15 cellular contexts compared by ENCODE assay signal in genomic region chr3:148975277-148975676, GRCh38. TPM values are rescaled to one million over a fixed set of nuclear protein-coding genes. Genes with fewer than 3 reads are reported as not detected.
A peak's percentile ranks its signal among the peaks of the same experiment; 100 is the strongest.
DNase-seq lines count a peak whose midpoint lies in the region; ATAC-seq, FAIRE-seq and TF ChIP-seq lines count a peak whose summit lies in the region.
"Had no signal": no experiment of that assay in that cellular context is flagged by ENCODE, and none has a peak within 500 bp of the region (broad histone marks: within the 10 kb centered on the region; RNA-seq: fewer than 3 reads in every experiment).

No MANE protein-coding gene starts in this region.

- peaks cover 0 to 5% (median 0%) of the 10 kb centered on the region in 4 donors for H3K4me1 ChIP-seq in liver (ENCODE audit: control insufficient read depth in 4 of 4, insufficient read depth in 4 of 4, low read length in 3 of 4)
- no peaks in the 10 kb centered on the region for H3K4me1 ChIP-seq in Peyer's patch
- H3K4me1 ChIP-seq: colonic mucosa had no signal

- TF ChIP-seq RAD21 in liver (IDR thresholded peaks at IDR 0.05): peak in 1 of 2 donors; percentile 31

- H3K9me3 ChIP-seq in liver (ENCODE audit: control insufficient read depth in 4 of 4, low read length in 3 of 4): no peaks in the 10 kb centered on the region
- no peaks in the 10 kb centered on the region for H3K9me3 ChIP-seq in Peyer's patch
- H3K9me3 ChIP-seq: colonic mucosa had no signal

- DNase-seq in H54 (ENCODE audit: insufficient read length, low spot score) (no peak), cardiac fibroblast (ENCODE audit: low read depth in 2 of 2) (peak in 1 of 2 donors; percentile 18), stromal cell of bone marrow (ENCODE audit: low read depth) (peak; percentile 24), NCI-H2171 treated with DMSO at 0.1 percent for 48 hours (lab: John Stamatoyannopoulos, UW) (no peak), Peyer's patch (no peak), frontal cortex (ENCODE audit: low spot score in 2 of 2) (no peak)
- DNase-seq: activated CD8-positive, alpha-beta memory T cell treated with anti-CD3 and anti-CD28 coated beads, Interleukin-2, amount 10 ng/mL, durations not matched to agents 7 days and 5 days; colonic mucosa; foreskin fibroblast; NCI-H1436; NCI-H774; stimulated activated CD4-positive, alpha-beta T cell treated with anti-CD3 and anti-CD28 coated beads, Interleukin-15, amount 100 ng/mL, for 24 hours had no signal

- H3K36me3 ChIP-seq in liver (ENCODE audit: control insufficient read depth in 4 of 4, insufficient read depth in 3 of 4, low read depth in 1 of 4, low read length in 3 of 4): no peaks in the 10 kb centered on the region
- H3K36me3 ChIP-seq in Peyer's patch: no peaks in the 10 kb centered on the region
- H3K36me3 ChIP-seq: colonic mucosa had no signal

- H3K4me3 ChIP-seq in cardiac fibroblast (replicated peaks in 1 of 2; ENCODE audit: low read depth in 2 of 2, low read length in 2 of 2): no peak overlapping the region
- peak overlapping the region; percentile 8 to 31 (median 12) for H3K4me3 ChIP-seq in liver (ENCODE audit: low read depth in 1 of 3, low read length in 3 of 3)
- no peak overlapping the region for H3K4me3 ChIP-seq in Peyer's patch
- H3K4me3 ChIP-seq: colonic mucosa had no signal

- no peak for ATAC-seq in HG02571 (IDR thresholded peaks at IDR 0.05; ENCODE audit: unreplicated experiment)
- ATAC-seq: activated CD8-positive, alpha-beta memory T cell treated with anti-CD3 and anti-CD28 coated beads, Interleukin-2, amount 10 ng/mL, durations not matched to agents 7 days and 5 days had no signal

- WGBS in liver: 40% methylated on average over 6 of the region's 6 CpGs

- no peak for TF ChIP-seq POLR2A in H54 (IDR thresholded peaks at IDR 0.05; ENCODE audit: low read depth, low read length)
- no peak for TF ChIP-seq POLR2A in Peyer's patch (IDR thresholded peaks at IDR 0.05)

- TF ChIP-seq CTCF in cardiac fibroblast (IDR thresholded peaks at IDR 0.05; ENCODE audit: low read depth, low read length) (peak; percentile 3), liver (IDR thresholded peaks at IDR 0.05; ENCODE audit: low read depth, low read length, missing input control) (no peak), Peyer's patch (IDR thresholded peaks at IDR 0.05) (no peak)

- FAIRE-seq in H54 (lab: Jason Lieb, UNC) (peak; percentile 84), frontal cortex (lab: Jason Lieb, UNC) (no peak)
- FAIRE-seq: G401.6 had no signal

- peak overlapping the region; percentile 5 to 26 for H3K9ac ChIP-seq in liver (ENCODE audit: low read depth in 1 of 2, low read length in 2 of 2)

- H3K27ac ChIP-seq in liver (ENCODE audit: low read depth in 1 of 2, low read length in 2 of 2) (peak overlapping the region; percentile 67 to 80), Peyer's patch (no peak overlapping the region)
- H3K27ac ChIP-seq: colonic mucosa had no signal

- no peaks in the 10 kb centered on the region for H3K27me3 ChIP-seq in liver (ENCODE audit: control insufficient read depth in 4 of 4, insufficient read depth in 4 of 4, low read length in 3 of 4)
- H3K27me3 ChIP-seq in Peyer's patch: no peaks in the 10 kb centered on the region
- H3K27me3 ChIP-seq: colonic mucosa had no signal

TF ChIP-seq in liver, 16 proteins besides CTCF, POLR2A, EP300 and RAD21:
- peak in 1 of 2 donors; percentile 18 for TF ChIP-seq HNF4A (conservative IDR thresholded peaks at IDR 0.05)
- TF ChIP-seq, protein P1, sequence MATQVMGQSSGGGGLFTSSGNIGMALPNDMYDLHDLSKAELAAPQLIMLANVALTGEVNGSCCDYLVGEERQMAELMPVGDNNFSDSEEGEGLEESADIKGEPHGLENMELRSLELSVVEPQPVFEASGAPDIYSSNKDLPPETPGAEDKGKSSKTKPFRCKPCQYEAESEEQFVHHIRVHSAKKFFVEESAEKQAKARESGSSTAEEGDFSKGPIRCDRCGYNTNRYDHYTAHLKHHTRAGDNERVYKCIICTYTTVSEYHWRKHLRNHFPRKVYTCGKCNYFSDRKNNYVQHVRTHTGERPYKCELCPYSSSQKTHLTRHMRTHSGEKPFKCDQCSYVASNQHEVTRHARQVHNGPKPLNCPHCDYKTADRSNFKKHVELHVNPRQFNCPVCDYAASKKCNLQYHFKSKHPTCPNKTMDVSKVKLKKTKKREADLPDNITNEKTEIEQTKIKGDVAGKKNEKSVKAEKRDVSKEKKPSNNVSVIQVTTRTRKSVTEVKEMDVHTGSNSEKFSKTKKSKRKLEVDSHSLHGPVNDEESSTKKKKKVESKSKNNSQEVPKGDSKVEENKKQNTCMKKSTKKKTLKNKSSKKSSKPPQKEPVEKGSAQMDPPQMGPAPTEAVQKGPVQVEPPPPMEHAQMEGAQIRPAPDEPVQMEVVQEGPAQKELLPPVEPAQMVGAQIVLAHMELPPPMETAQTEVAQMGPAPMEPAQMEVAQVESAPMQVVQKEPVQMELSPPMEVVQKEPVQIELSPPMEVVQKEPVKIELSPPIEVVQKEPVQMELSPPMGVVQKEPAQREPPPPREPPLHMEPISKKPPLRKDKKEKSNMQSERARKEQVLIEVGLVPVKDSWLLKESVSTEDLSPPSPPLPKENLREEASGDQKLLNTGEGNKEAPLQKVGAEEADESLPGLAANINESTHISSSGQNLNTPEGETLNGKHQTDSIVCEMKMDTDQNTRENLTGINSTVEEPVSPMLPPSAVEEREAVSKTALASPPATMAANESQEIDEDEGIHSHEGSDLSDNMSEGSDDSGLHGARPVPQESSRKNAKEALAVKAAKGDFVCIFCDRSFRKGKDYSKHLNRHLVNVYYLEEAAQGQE (IDR thresholded peaks at IDR 0.05): no peak
- TF ChIP-seq RXRA (IDR thresholded peaks at IDR 0.05): peak; percentile 58 to 63
- TF ChIP-seq SP1 (IDR thresholded peaks at IDR 0.05): peak; percentile 31
- TF ChIP-seq TAF1 (conservative IDR thresholded peaks at IDR 0.05): no peak
- TF ChIP-seq NR2F2 (IDR thresholded peaks at IDR 0.05): no peak
- TF ChIP-seq FOXA2 (IDR thresholded peaks at IDR 0.05): no peak
- TF ChIP-seq YY1 (IDR thresholded peaks at IDR 0.05): peak; percentile 27
- TF ChIP-seq, protein P2, sequence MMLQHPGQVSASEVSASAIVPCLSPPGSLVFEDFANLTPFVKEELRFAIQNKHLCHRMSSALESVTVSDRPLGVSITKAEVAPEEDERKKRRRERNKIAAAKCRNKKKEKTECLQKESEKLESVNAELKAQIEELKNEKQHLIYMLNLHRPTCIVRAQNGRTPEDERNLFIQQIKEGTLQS (IDR thresholded peaks at IDR 0.05): no peak
- TF ChIP-seq JUND (IDR thresholded peaks at IDR 0.05): no peak
- TF ChIP-seq GABPA (IDR thresholded peaks at IDR 0.05 in 1 of 2, conservative IDR thresholded peaks at IDR 0.05 in 1 of 2): no peak
- no peak for TF ChIP-seq FOXA1 (IDR thresholded peaks at IDR 0.05)
- no peak for TF ChIP-seq HNF4G (IDR thresholded peaks at IDR 0.05)

RNA-seq across cellular contexts. Expression of gene GYG1, which starts 16.1 kb away (rescaled TPM):
- 10 to 100 TPM in 1 of 2 donors, 1 to 10 TPM in 1; 9.2 to 16.6 TPM for total RNA-seq in liver
- 10 to 100 TPM; 10.2 to 16.7 TPM for polyA plus RNA-seq in liver
- total RNA-seq in Peyer's patch: 10 to 100 TPM; 11.9 to 23.9 (median 12.8) TPM
- total RNA-seq in frontal cortex: 6.9 TPM

Comparison
In these comparisons a context has a peak if more than half of its experiments do, and no peak if none do; other contexts are left out.
1. H3K4me3 ChIP-seq: peak in liver (3 of 3); none in cardiac fibroblast (0 of 2) and Peyer's patch (0 of 4).
2. H3K27ac ChIP-seq: peak in liver (2 of 2); none in Peyer's patch (0 of 4).